Comparison of ENCODE assay signal across 1 cellular context in the genomic region with DNA sequence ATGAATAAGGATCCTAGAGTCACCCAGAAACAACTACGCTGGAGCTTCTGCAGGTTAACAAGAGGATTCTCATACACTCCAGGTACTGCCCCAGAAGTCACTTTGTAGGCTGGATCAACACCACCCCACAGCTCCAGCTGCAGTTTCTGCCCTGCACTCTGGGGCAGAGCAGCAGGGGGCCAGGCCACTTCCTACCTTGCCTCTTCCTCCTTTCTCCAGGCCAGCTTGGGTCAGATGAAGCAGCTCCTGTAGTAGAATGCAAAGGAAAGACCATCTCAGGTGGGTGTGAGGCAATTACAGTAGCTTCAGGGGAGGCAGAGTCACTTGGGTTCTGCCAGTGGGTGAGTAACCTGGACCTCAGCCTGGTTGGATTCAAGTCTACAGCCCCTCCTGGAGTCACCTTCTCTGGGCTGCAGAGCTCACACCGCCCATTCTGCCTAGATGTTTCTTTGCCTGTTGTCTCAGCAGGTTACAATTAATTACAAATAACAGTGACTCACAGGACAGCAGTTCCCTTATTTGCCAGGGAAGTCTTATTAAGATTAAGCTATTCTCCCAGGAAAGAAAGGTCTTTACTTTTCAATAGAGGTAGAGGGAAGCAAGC.
A peak's percentile ranks its signal among the peaks of the same experiment; 100 is the strongest.
TF ChIP-seq lines count a peak whose summit lies in the region.

No MANE protein-coding gene starts in this region.

TF ChIP-seq in K562, 482 proteins besides CTCF, POLR2A, EP300 and RAD21:
- TF ChIP-seq MEF2D (tag; conservative IDR thresholded peaks at IDR 0.05; ENCODE audit: low read depth) (no peak), SPI1 (IDR thresholded peaks at IDR 0.05; ENCODE audit: borderline replicate concordance, low read depth, low read length) (peak; percentile 51; the same call in 1 of the 2 replicates)
